Comparison of ENCODE assay signal across 8 cellular contexts in the genomic region with DNA sequence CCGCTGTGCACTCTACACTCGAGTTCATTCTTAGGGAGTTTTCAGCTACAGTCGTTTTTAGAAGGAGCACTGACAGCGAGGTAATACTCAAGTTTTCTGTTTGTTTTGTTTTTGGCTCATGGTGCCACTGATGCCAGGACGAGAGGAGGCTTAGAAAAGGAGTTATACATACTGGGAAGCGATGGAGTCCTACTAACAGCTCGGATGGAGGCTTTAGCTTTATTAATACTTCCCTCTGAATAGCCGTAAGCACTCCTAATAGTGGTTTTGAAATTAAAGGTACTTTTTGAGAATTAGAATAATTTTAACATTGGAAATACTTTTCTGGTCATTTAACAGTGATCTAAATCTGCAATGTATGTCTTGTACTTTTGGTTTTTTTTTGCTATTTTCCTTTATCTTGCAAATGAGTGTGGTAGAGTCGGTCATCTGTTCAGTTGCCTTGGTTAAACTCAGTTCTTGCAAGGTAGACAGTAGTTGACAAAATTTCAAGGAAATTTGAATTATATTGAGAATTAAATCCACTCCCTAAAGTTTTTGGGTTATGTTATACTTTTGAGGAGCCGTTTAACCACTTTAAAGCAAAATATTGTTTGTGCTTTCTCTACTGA. TPM values are rescaled to one million over a fixed set of nuclear protein-coding genes. Genes with fewer than 3 reads are reported as not detected.
DNase-seq lines count a peak whose midpoint lies in the region; ATAC-seq, FAIRE-seq and TF ChIP-seq lines count a peak whose summit lies in the region.

No MANE protein-coding gene starts in this region.

- WGBS in GM12878 (ENCODE audit: insufficient coverage, insufficient replicate concordance, low lambda C conversion rate, missing lambda C conversion rate): 2% methylated on average over 10 of the region's 10 CpGs
- WGBS in lower leg skin, 2 donors: 1 to 2% methylated on average over 10 of the region's 10 CpGs
- 2 to 3% methylated on average over 10 of the region's 10 CpGs for WGBS in upper lobe of left lung, 2 donors

- peak overlapping the region; percentile 72 for H2AFZ ChIP-seq in GM12878 (ENCODE audit: control insufficient read depth, low read depth, low read length)

- CTCF ChIA-PET in activated naive CD4-positive, alpha-beta T cell treated with anti-CD3 and anti-CD28 coated beads for 36 hours (lab: Charles Lee): interaction anchor here (0.7 to 3.5 kb wide), 5 partner anchors 9 to 25 kb away, joined by 3 to 15 read pairs (median 5); no protein-coding TSS in a partner anchor
- CTCF ChIA-PET in GM12878 (lab: Yijun Ruan, JAX): interaction anchor here (0.7 to 3.5 kb wide), 5 partner anchors 20 to 447 kb away, joined by 3 to 16 read pairs (median 7); no protein-coding TSS in a partner anchor

- H3K27ac Mint-ChIP-seq in activated naive CD4-positive, alpha-beta T cell treated with anti-CD3 and anti-CD28 coated beads for 36 hours: peak overlapping the region; percentile 99

- no peak; a peak in 1 of 4 replicates for TF ChIP-seq EP300 in GM12878 (IDR thresholded peaks at IDR 0.05; ENCODE audit: borderline replicate concordance in 1 of 2, control insufficient read depth in 1 of 2, low read depth in 2 of 2, low read length in 2 of 2)
- TF ChIP-seq EP300 in upper lobe of left lung (IDR thresholded peaks at IDR 0.05): no peak

- no peaks in the 10 kb centered on the region for H3K27me3 Mint-ChIP-seq in activated naive CD4-positive, alpha-beta T cell treated with anti-CD3 and anti-CD28 coated beads for 36 hours (ENCODE audit: low read depth)

- peaks cover 39% of the 10 kb centered on the region for H3K4me1 Mint-ChIP-seq in activated naive CD4-positive, alpha-beta T cell treated with anti-CD3 and anti-CD28 coated beads for 36 hours (ENCODE audit: low read depth)

- H3K79me2 ChIP-seq in GM12878 (ENCODE audit: control insufficient read depth, insufficient read depth, low read length): peaks cover 30% of the 10 kb centered on the region

- peak overlapping the region; percentile 86 for H3K4me3 ChIP-seq in GM12878
- H3K4me3 ChIP-seq in lower leg skin (ENCODE audit: low read depth, poor library complexity, severe bottlenecking): peak overlapping the region; percentile 92
- peak overlapping the region; percentile 73 to 96 (median 86) for H3K4me3 ChIP-seq in upper lobe of left lung

- H3K27ac ChIP-seq in GM12878 (ENCODE audit: control insufficient read depth, insufficient read depth) (peak overlapping the region; percentile 90), upper lobe of left lung (peak overlapping the region; percentile 97 to 100 (median 99))

- H4K20me1 ChIP-seq in GM12878 (ENCODE audit: control insufficient read depth, insufficient read depth): no peaks in the 10 kb centered on the region

- H3K36me3 ChIP-seq in GM12878 (ENCODE audit: control insufficient read depth in 2 of 2, insufficient read depth in 2 of 2, low read length in 1 of 2) (no peaks in the 10 kb centered on the region), upper lobe of left lung (no peaks in the 10 kb centered on the region)

- FAIRE-seq in GM12878 (lab: Jason Lieb, UNC): peak; percentile 44

- RAD21 ChIA-PET in GM12878 (lab: Charles Lee; ENCODE audit: unreplicated experiment): interaction anchor here (1.1 to 1.2 kb wide), 2 partner anchors 9 to 18 kb away, joined by 3 read pairs; no protein-coding TSS in a partner anchor

- no peak for DNase-seq in activated naive CD4-positive, alpha-beta T cell treated with anti-CD3 and anti-CD28 coated beads for 36 hours
- no peak for DNase-seq in activated naive CD4-positive, alpha-beta T cell (lab: John Stamatoyannopoulos, UW)
- DNase-seq in GM12878 (ENCODE audit: low read depth, low spot score) (no peak), lower leg skin (ENCODE audit: low spot score in 2 of 2) (no peak), upper lobe of left lung (no peak), posterior vena cava (ENCODE audit: low spot score) (no peak), NCI-H128 (lab: John Stamatoyannopoulos, UW; ENCODE audit: unreplicated experiment) (no peak), DMS53 treated with DMSO at 0.1 percent for 48 hours (lab: John Stamatoyannopoulos, UW; ENCODE audit: unreplicated experiment) (no peak)

- intact Hi-C loops in activated naive CD4-positive, alpha-beta T cell treated with anti-CD3 and anti-CD28 coated beads for 36 hours (cut with micrococcal nuclease): loop anchor here (10.0 kb wide), 1 partner anchor 645 kb away; no protein-coding TSS in a partner anchor
- intact Hi-C loops in GM12878 (cut with micrococcal nuclease; ENCODE audit: unreplicated experiment): no loop called here
- intact Hi-C loops in lower leg skin (cut with DNase I; ENCODE audit: low total_unique reads): no loop called here
- intact Hi-C loops in posterior vena cava (cut with DNase I): no loop called here

- peak overlapping the region; percentile 97 for H3K4me3 Mint-ChIP-seq in activated naive CD4-positive, alpha-beta T cell treated with anti-CD3 and anti-CD28 coated beads for 36 hours

- in situ Hi-C loops in GM12878 (cut with MboI): no loop called here

- no peak for TF ChIP-seq CTCF in GM12878 (IDR thresholded peaks at IDR 0.05 in 2 of 3, conservative IDR thresholded peaks at IDR 0.05 in 1 of 3; ENCODE audit: control insufficient read depth in 2 of 3, extremely low read depth in 1 of 3, insufficient read depth in 1 of 3, low read depth in 3 of 3, low read length in 3 of 3)
- no peak for TF ChIP-seq CTCF in lower leg skin (IDR thresholded peaks at IDR 0.05)
- TF ChIP-seq CTCF in upper lobe of left lung (IDR thresholded peaks at IDR 0.05): no peak

- POLR2A ChIA-PET in GM12878 (lab: Charles Lee): interaction anchor here (1.0 to 3.0 kb wide), 6 partner anchors 9 to 965 kb away, joined by 3 to 20 read pairs (median 5); a partner anchor contains a TSS

- no peaks in the 10 kb centered on the region for H3K9me3 Mint-ChIP-seq in activated naive CD4-positive, alpha-beta T cell treated with anti-CD3 and anti-CD28 coated beads for 36 hours

- TF ChIP-seq RAD21 in GM12878 (IDR thresholded peaks at IDR 0.05; ENCODE audit: insufficient read depth, low read depth, low read length): no peak

- H3K9ac ChIP-seq in GM12878 (ENCODE audit: control insufficient read depth, insufficient read depth, low read length): peak overlapping the region; percentile 85

- TSS peak; percentile 72 for BruUV-seq in GM12878 (replicated peaks; lab: Mats Ljungman, UMichigan)

- H3K4me2 ChIP-seq in GM12878 (ENCODE audit: control insufficient read depth, insufficient read depth): peak overlapping the region; percentile 91

- H3K36me3 Mint-ChIP-seq in activated naive CD4-positive, alpha-beta T cell treated with anti-CD3 and anti-CD28 coated beads for 36 hours (ENCODE audit: low read depth): peaks cover 1% of the 10 kb centered on the region

- SMC1A ChIA-PET in GM12878 (lab: Charles Lee; ENCODE audit: uncharacterized antibody, unreplicated experiment): interaction anchor here (1.0 to 6.8 kb wide), 6 partner anchors 12 to 160 kb away, joined by 3 to 51 read pairs (median 4); no protein-coding TSS in a partner anchor

- H3K4me1 ChIP-seq in GM12878 (ENCODE audit: control insufficient read depth, insufficient read depth, low read length): peaks cover 26% of the 10 kb centered on the region
- peaks cover 36 to 52% (median 47%) of the 10 kb centered on the region in 4 donors for H3K4me1 ChIP-seq in upper lobe of left lung

- H3K27me3 ChIP-seq in GM12878 (replicated peaks in 1 of 2; ENCODE audit: control insufficient read depth in 2 of 2, insufficient read depth in 2 of 2, low read length in 1 of 2) (no peaks in the 10 kb centered on the region), upper lobe of left lung (no peaks in the 10 kb centered on the region)

- TF ChIP-seq POLR2A in GM12878 (IDR thresholded peaks at IDR 0.05; ENCODE audit: low read depth, low read length): no peak
- TF ChIP-seq POLR2A in lower leg skin (IDR thresholded peaks at IDR 0.05): no peak
- no peak for TF ChIP-seq POLR2A in upper lobe of left lung (IDR thresholded peaks at IDR 0.05)

- H3K9me3 ChIP-seq in GM12878 (replicated peaks; ENCODE audit: control insufficient read depth, insufficient read depth, low read length) (no peaks in the 10 kb centered on the region), upper lobe of left lung (no peaks in the 10 kb centered on the region)

- ATAC-seq in GM12878: no peak
- no peak for ATAC-seq in upper lobe of left lung (ENCODE audit: low FRiP score in 2 of 2)

TF ChIP-seq in GM12878, 131 proteins besides CTCF, POLR2A, EP300 and RAD21:
- TF ChIP-seq ETV6 (conservative IDR thresholded peaks at IDR 0.05 in 1 of 2, IDR thresholded peaks at IDR 0.05 in 1 of 2; ENCODE audit: borderline replicate concordance in 1 of 2, low read depth in 1 of 2): no peak
- 0 out of 2 replicates have a peak, but pooled peaks have one; percentile 13 for TF ChIP-seq MXI1 (IDR thresholded peaks at IDR 0.05; ENCODE audit: low read depth, low read length)
- TF ChIP-seq NFIC (IDR thresholded peaks at IDR 0.05; ENCODE audit: low read depth, low read length): 0 out of 2 replicates have a peak, but pooled peaks have one; percentile 5
- no peak for TF ChIP-seq GABPA (IDR thresholded peaks at IDR 0.05; ENCODE audit: low read depth)

RNA-seq across cellular contexts. Expression of a gene that starts 1.4 kb away (rescaled TPM):
- total RNA-seq in activated naive CD4-positive, alpha-beta T cell treated with anti-CD3 and anti-CD28 coated beads for 36 hours: 10 to 100 TPM; 41.8 to 42.2 TPM
- total RNA-seq in GM12878 (2013; cell fraction: nucleolus; rRNA removed): 102 and 117 TPM in 2 replicates
- total RNA-seq in GM12878 (2014; rRNA removed) (9.0 and 12.9 TPM in 2 replicates), GM12878 (2014; rRNA removed; fragmentation: Illumina TruSeq; extraction: Trizol) (9.7 and 10.1 TPM in 2 replicates), GM12878 (2021) (7.0 and 7.5 TPM in 2 replicates), lower leg skin (100 to 1,000 TPM; 144 to 232 (median 192) TPM), upper lobe of left lung (100 to 1,000 TPM in 1 of 6 donors, 10 to 100 TPM in 5; 55.5 to 113 (median 74.4) TPM), posterior vena cava (10 to 100 TPM; 43.9 to 55.9 TPM)
- polyA plus RNA-seq in GM12878 (2011; ENCODE audit: low read depth): 11.0 TPM
- polyA plus RNA-seq in GM12878 (2011; rRNA removed) (30.9 and 36.9 TPM in 2 replicates), GM12878 (2014; fragmentation: Illumina TruSeq; extraction: Trizol) (8.0 and 8.4 TPM in 2 replicates), GM12878 (2014; fragmentation: Nextera tagmentation; extraction: Ambion mirVana) (10 to 100 TPM in 1 of 2 experiments, 1 to 10 TPM in 1; 8.5 to 10.2 TPM), GM12878 (2014; rRNA removed) (5.8 and 6.1 TPM in 2 replicates), GM12878 (2016; fragmentation: Nextera tagmentation; extraction: Ambion mirVana) (10 to 100 TPM; 11.4 to 11.5 TPM)
- 14.2 and 23.9 TPM in 2 replicates for polyA plus RNA-seq in GM12878 (2011; cell fraction: cytosol; rRNA removed)
- 20.4 and 27.3 TPM in 2 replicates for polyA plus RNA-seq in GM12878 (2011; cell fraction: nucleus; rRNA removed)
- polyA plus RNA-seq in GM12878 (2012): 27.3 and 28.4 TPM in 2 replicates
- polyA minus RNA-seq in GM12878 (2011; rRNA and poly(A)+ RNA removed): 34.5 and 48.2 TPM in 2 replicates
- 10.1 and 10.2 TPM in 2 replicates for polyA minus RNA-seq in GM12878 (2011; cell fraction: cytosol; rRNA and poly(A)+ RNA removed)
- 24.0 and 27.3 TPM in 2 replicates for polyA minus RNA-seq in GM12878 (2011; cell fraction: nucleus; rRNA and poly(A)+ RNA removed)
